In genomic region chr12:54217774-54218221, GRCh38 we compare ENCODE assay signal across 1 cellular context.
A peak's percentile ranks its signal among the peaks of the same experiment; 100 is the strongest.
TF ChIP-seq lines count a peak whose summit lies in the region.

No MANE protein-coding gene starts in this region.

TF ChIP-seq in WTC11, 78 proteins besides CTCF, POLR2A, EP300 and RAD21 (continued from another document):
- TF ChIP-seq ZNF532 (CRISPR knock-in tag; IDR thresholded peaks at IDR 0.05; ENCODE audit: borderline replicate concordance) (no peak), ZNF219 (CRISPR knock-in tag; IDR thresholded peaks at IDR 0.05; ENCODE audit: borderline replicate concordance) (no peak; the same call in 1 of the 2 replicates), ATF6 (CRISPR knock-in tag; IDR thresholded peaks at IDR 0.05) (no peak), FOXP1 (CRISPR knock-in tag; IDR thresholded peaks at IDR 0.05; ENCODE audit: borderline replicate concordance) (peak; percentile 80; the same call in 1 of the 2 replicates), FOXP4 (CRISPR knock-in tag; IDR thresholded peaks at IDR 0.05) (peak; percentile 55; the same call in 1 of the 2 replicates), ATF1 (CRISPR knock-in tag; IDR thresholded peaks at IDR 0.05) (no peak), NFE2L1 (CRISPR knock-in tag; IDR thresholded peaks at IDR 0.05) (peak; percentile 77; the same call in 1 of the 2 replicates), MYBL2 (CRISPR knock-in tag; IDR thresholded peaks at IDR 0.05) (0 out of 2 replicates have a peak, but pooled peaks have one; percentile 32), MLX (CRISPR knock-in tag; IDR thresholded peaks at IDR 0.05) (0 out of 2 replicates have a peak, but pooled peaks have one; percentile 37), AR (CRISPR knock-in tag; IDR thresholded peaks at IDR 0.05) (no peak), ZBTB43 (CRISPR knock-in tag; IDR thresholded peaks at IDR 0.05) (0 out of 2 replicates have a peak, but pooled peaks have one; percentile 42), TEAD1 (CRISPR knock-in tag; IDR thresholded peaks at IDR 0.05) (peak; percentile 80), GRHL2 (CRISPR knock-in tag; IDR thresholded peaks at IDR 0.05; ENCODE audit: insufficient replicate concordance, severe bottlenecking) (no peak), ATF3 (CRISPR knock-in tag; conservative IDR thresholded peaks at IDR 0.05) (0 out of 2 replicates have a peak, but pooled peaks have one; percentile 12), CREM (CRISPR knock-in tag; IDR thresholded peaks at IDR 0.05) (peak; percentile 49; the same call in 1 of the 2 replicates), USF1 (CRISPR knock-in tag; IDR thresholded peaks at IDR 0.05) (no peak), RORB (CRISPR knock-in tag; IDR thresholded peaks at IDR 0.05) (no peak), HMGXB4 (CRISPR knock-in tag; IDR thresholded peaks at IDR 0.05) (0 out of 2 replicates have a peak, but pooled peaks have one; percentile 55), E2F5 (CRISPR knock-in tag; IDR thresholded peaks at IDR 0.05) (peak; percentile 80; the same call in 1 of the 2 replicates), KAT7 (CRISPR knock-in tag; IDR thresholded peaks at IDR 0.05; ENCODE audit: borderline replicate concordance) (no peak), ZNF121 (CRISPR knock-in tag; IDR thresholded peaks at IDR 0.05) (peak; percentile 11; the same call in 1 of the 2 replicates), RELA (CRISPR knock-in tag; IDR thresholded peaks at IDR 0.05; ENCODE audit: borderline replicate concordance) (no peak)
TF ChIP-seq in WTC11: peak in this region for 15.
